ENCODE assay signal across 6 cellular contexts in the genomic region with DNA sequence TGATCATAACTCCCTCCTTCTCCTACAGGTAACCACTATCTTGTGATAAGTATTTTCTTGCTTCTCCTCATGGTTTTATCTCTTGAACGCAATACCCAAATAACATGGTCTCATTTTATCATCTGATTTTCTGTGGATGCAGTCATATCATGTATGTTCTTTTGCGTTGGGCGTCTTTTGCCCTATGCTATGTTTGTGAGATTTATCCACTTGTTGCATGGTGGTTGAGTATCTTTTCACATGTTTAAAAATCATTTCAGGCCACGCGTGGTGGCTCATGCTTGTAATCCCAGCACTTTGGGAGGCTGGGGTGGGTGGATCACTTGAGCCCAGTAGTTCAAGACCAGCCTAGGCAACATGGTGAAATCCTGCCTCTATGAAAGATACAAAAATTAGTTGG. TPM values are rescaled to one million over a fixed set of nuclear protein-coding genes. Genes with fewer than 3 reads are reported as not detected.
"Had no signal": no experiment of that assay in that cellular context is flagged by ENCODE, and none has a peak within 500 bp of the region (broad histone marks: within the 10 kb centered on the region; RNA-seq: fewer than 3 reads in every experiment).

No MANE protein-coding gene starts in this region.

- H3K4me1 ChIP-seq: HAP-1 had no signal

- H3K36me3 ChIP-seq: HAP-1 had no signal

- DNase-seq: GOT3 had no signal

- H3K4me3 ChIP-seq: GM23248, GM23338, HAP-1 had no signal

- H3K27ac ChIP-seq: GM23248 had no signal

- H3K9me3 ChIP-seq: HAP-1 had no signal

RNA-seq across cellular contexts. Expression of gene PADI3, which starts 15.6 kb away (rescaled TPM):
- total RNA-seq: GM23248 had no signal

RNA-seq across cellular contexts. Expression of gene PADI4, which starts 43.5 kb away (rescaled TPM):
- total RNA-seq: GM23248, H1, HFFc6 had no signal
